Comparison of ENCODE assay signal across 8 cellular contexts in genomic region chr4:147590249-147590920, GRCh38. TPM values are rescaled to one million over a fixed set of nuclear protein-coding genes. Genes with fewer than 3 reads are reported as not detected.
DNase-seq lines count a peak whose midpoint lies in the region; ATAC-seq and TF ChIP-seq lines count a peak whose summit lies in the region.

No MANE protein-coding gene starts in this region.

- no peaks in the 10 kb centered on the region for H3K27me3 ChIP-seq in KMS-11 (ENCODE audit: insufficient read depth, low read depth)
- H3K27me3 ChIP-seq in brain microvascular endothelial cell (replicated peaks), result no peaks in the 10 kb centered on the region

- H3K27me3 Mint-ChIP-seq in activated T-helper 17 cell treated with anti-CD3 and anti-CD28 coated beads, Interleukin-2, amount 50 U/mL, for 72 hours, result no peaks in the 10 kb centered on the region

- H3K4me3 ChIP-seq in KMS-11 (IDR thresholded peaks at IDR 0.05; ENCODE audit: insufficient read depth, low read depth, low read length), result no peak overlapping the region
- H3K4me3 ChIP-seq in brain microvascular endothelial cell (ENCODE audit: low read depth, low read length), result no peak overlapping the region

- H3K4me2 ChIP-seq in KMS-11, result no peak overlapping the region

- no peak overlapping the region for H3K9ac ChIP-seq in KMS-11

- H3K36me3 Mint-ChIP-seq in activated T-helper 17 cell treated with anti-CD3 and anti-CD28 coated beads, Interleukin-2, amount 50 U/mL, for 72 hours (ENCODE audit: low read depth), result no peaks in the 10 kb centered on the region

- peaks cover 22% of the 10 kb centered on the region for H3K4me1 ChIP-seq in KMS-11 (ENCODE audit: low read depth, poor library complexity, severe bottlenecking)

- H3K36me3 ChIP-seq in KMS-11 (ENCODE audit: insufficient read depth) (no peaks in the 10 kb centered on the region), brain microvascular endothelial cell (replicated peaks) (no peaks in the 10 kb centered on the region)

- H3K4me3 Mint-ChIP-seq in activated T-helper 17 cell treated with anti-CD3 and anti-CD28 coated beads, Interleukin-2, amount 50 U/mL, for 72 hours, result no peak overlapping the region

- peak; percentile 23 to 29 for DNase-seq in AML-193 (lab: John Stamatoyannopoulos, UW)
- DNase-seq in brain microvascular endothelial cell, result peak; percentile 81
- peak; percentile 78 for DNase-seq in iris pigment epithelial cell (ENCODE audit: low read depth)
- peak; percentile 29 for DNase-seq in stimulated activated CD4-positive, alpha-beta T cell treated with anti-CD3 and anti-CD28 coated beads, Interleukin-1b, Interleukin-23, amount 100 ng/mL, for 48 hours

- no peaks in the 10 kb centered on the region for H4K20me1 ChIP-seq in KMS-11 (ENCODE audit: insufficient read depth)

- H2AFZ ChIP-seq in KMS-11 (ENCODE audit: low read depth), result no peak overlapping the region

- in situ Hi-C loops in brain microvascular endothelial cell (cut with HindIII; ENCODE audit: low pct_ligation_motif_present, low sequenced_read_pairs), result loop anchor here (25.0 kb wide), 1 partner anchor 478 kb away; no protein-coding TSS in a partner anchor

- H3K27ac Mint-ChIP-seq in activated T-helper 17 cell treated with anti-CD3 and anti-CD28 coated beads, Interleukin-2, amount 50 U/mL, for 72 hours, result no peak overlapping the region

- H3K9me3 Mint-ChIP-seq in activated T-helper 17 cell treated with anti-CD3 and anti-CD28 coated beads, Interleukin-2, amount 50 U/mL, for 72 hours, result no peaks in the 10 kb centered on the region

- ATAC-seq in GM18870 (IDR thresholded peaks at IDR 0.05; ENCODE audit: unreplicated experiment), result peak; percentile 52
- ATAC-seq in SK-N-SH treated with all-trans-retinoic acid at 6 μM for 48 hours, result peak; percentile 91
- ATAC-seq in activated T-helper 17 cell treated with anti-CD3 and anti-CD28 coated beads, Interleukin-2, amount 50 U/mL, for 72 hours (replicated peaks), result no peak

- peak; percentile 97 for TF ChIP-seq CTCF in KMS-11 (conservative IDR thresholded peaks at IDR 0.05; ENCODE audit: low read depth, low read length)
- TF ChIP-seq CTCF in brain microvascular endothelial cell (IDR thresholded peaks at IDR 0.05; ENCODE audit: low read depth, low read length, missing control alignments), result peak; percentile 76

- H3K27ac ChIP-seq in KMS-11, result no peak overlapping the region
- H3K27ac ChIP-seq in brain microvascular endothelial cell, result peak overlapping the region; percentile 87

- peaks cover 4% of the 10 kb centered on the region for H3K4me1 Mint-ChIP-seq in activated T-helper 17 cell treated with anti-CD3 and anti-CD28 coated beads, Interleukin-2, amount 50 U/mL, for 72 hours

- H3K79me2 ChIP-seq in KMS-11 (ENCODE audit: insufficient read depth, low read depth), result no peaks in the 10 kb centered on the region

TF ChIP-seq in SK-N-SH treated with all-trans-retinoic acid at 6 μM for 48 hours, 23 proteins besides CTCF, POLR2A, EP300 and RAD21:
- TF ChIP-seq ZFP3 (CRISPR knock-in tag; IDR thresholded peaks at IDR 0.05) (no peak), ZNF565 (CRISPR knock-in tag; conservative IDR thresholded peaks at IDR 0.05; ENCODE audit: low read depth) (no peak), CREB5 (CRISPR knock-in tag; IDR thresholded peaks at IDR 0.05; ENCODE audit: low read depth) (no peak), TOX (CRISPR knock-in tag; IDR thresholded peaks at IDR 0.05; ENCODE audit: borderline replicate concordance) (no peak), TCF4 (CRISPR knock-in tag; IDR thresholded peaks at IDR 0.05; ENCODE audit: borderline replicate concordance) (no peak), PATZ1 (CRISPR knock-in tag; IDR thresholded peaks at IDR 0.05; ENCODE audit: borderline replicate concordance) (no peak), ZNF8 (CRISPR knock-in tag; IDR thresholded peaks at IDR 0.05) (no peak), POU6F1 (CRISPR knock-in tag; IDR thresholded peaks at IDR 0.05; ENCODE audit: borderline replicate concordance, low read depth) (no peak), ZNF70 (CRISPR knock-in tag; IDR thresholded peaks at IDR 0.05) (no peak), ZC3H10 (CRISPR knock-in tag; IDR thresholded peaks at IDR 0.05) (no peak), OSR1 (CRISPR knock-in tag; IDR thresholded peaks at IDR 0.05) (no peak), ISL1 (CRISPR knock-in tag; IDR thresholded peaks at IDR 0.05) (no peak), TSHZ2 (CRISPR knock-in tag; IDR thresholded peaks at IDR 0.05) (no peak), PPARA (CRISPR knock-in tag; IDR thresholded peaks at IDR 0.05; ENCODE audit: borderline replicate concordance) (no peak)

RNA-seq across cellular contexts. Expression of gene TMEM184C, which starts 26.8 kb away (rescaled TPM):
- 10 to 100 TPM; 14.1 to 18.9 TPM for total RNA-seq in activated T-helper 17 cell treated with anti-CD3 and anti-CD28 coated beads, Interleukin-2, amount 50 U/mL, for 72 hours

Comparison
In these comparisons a context has a peak if more than half of its experiments do, and no peak if none do; other contexts are left out.
1. DNase-seq: peak in every context shown above with its lines; median percentile 81 in brain microvascular endothelial cell; 78 in iris pigment epithelial cell; 29 in stimulated activated CD4-positive, alpha-beta T cell treated with anti-CD3 and anti-CD28 coated beads, Interleukin-1b, Interleukin-23, amount 100 ng/mL, for 48 hours; 26 in AML-193.